Comparison of ENCODE assay signal across 1 cellular context in the genomic region with DNA sequence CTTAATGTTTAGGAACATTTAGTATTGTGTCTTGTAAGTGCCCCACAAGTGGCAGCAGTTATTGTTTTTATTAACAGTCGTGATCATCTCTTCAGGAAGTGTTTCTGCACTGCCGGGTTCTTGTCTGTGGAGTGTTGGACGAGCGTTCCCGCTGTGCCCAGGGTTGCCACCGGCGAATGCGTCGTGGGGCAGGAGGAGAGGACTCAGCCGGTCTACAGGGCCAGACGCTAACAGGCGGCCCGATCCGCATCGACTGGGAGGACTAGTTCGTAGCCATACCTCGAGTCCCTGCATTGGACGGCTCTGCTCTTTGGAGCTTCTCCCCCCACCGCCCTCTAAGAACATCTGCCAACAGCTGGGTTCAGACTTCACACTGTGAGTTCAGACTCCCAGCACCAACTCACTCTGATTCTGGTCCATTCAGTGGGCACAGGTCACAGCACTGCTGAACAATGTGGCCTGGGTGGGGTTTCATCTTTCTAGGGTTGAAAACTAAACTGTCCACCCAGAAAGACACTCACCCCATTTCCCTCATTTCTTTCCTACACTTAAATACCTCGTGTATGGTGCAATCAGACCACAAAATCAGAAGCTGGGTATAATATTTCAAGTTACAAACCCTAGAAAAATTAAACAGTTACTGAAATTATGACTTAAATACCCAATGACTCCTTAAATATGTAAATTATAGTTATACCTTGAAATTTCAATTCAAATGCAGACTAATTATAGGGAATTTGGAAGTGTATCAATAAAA.
TF ChIP-seq lines count a peak whose summit lies in the region.

No MANE protein-coding gene starts in this region.

TF ChIP-seq in GM23338, 12 proteins besides CTCF, POLR2A, EP300 and RAD21 (continued from another document):
- TF ChIP-seq, protein P1, sequence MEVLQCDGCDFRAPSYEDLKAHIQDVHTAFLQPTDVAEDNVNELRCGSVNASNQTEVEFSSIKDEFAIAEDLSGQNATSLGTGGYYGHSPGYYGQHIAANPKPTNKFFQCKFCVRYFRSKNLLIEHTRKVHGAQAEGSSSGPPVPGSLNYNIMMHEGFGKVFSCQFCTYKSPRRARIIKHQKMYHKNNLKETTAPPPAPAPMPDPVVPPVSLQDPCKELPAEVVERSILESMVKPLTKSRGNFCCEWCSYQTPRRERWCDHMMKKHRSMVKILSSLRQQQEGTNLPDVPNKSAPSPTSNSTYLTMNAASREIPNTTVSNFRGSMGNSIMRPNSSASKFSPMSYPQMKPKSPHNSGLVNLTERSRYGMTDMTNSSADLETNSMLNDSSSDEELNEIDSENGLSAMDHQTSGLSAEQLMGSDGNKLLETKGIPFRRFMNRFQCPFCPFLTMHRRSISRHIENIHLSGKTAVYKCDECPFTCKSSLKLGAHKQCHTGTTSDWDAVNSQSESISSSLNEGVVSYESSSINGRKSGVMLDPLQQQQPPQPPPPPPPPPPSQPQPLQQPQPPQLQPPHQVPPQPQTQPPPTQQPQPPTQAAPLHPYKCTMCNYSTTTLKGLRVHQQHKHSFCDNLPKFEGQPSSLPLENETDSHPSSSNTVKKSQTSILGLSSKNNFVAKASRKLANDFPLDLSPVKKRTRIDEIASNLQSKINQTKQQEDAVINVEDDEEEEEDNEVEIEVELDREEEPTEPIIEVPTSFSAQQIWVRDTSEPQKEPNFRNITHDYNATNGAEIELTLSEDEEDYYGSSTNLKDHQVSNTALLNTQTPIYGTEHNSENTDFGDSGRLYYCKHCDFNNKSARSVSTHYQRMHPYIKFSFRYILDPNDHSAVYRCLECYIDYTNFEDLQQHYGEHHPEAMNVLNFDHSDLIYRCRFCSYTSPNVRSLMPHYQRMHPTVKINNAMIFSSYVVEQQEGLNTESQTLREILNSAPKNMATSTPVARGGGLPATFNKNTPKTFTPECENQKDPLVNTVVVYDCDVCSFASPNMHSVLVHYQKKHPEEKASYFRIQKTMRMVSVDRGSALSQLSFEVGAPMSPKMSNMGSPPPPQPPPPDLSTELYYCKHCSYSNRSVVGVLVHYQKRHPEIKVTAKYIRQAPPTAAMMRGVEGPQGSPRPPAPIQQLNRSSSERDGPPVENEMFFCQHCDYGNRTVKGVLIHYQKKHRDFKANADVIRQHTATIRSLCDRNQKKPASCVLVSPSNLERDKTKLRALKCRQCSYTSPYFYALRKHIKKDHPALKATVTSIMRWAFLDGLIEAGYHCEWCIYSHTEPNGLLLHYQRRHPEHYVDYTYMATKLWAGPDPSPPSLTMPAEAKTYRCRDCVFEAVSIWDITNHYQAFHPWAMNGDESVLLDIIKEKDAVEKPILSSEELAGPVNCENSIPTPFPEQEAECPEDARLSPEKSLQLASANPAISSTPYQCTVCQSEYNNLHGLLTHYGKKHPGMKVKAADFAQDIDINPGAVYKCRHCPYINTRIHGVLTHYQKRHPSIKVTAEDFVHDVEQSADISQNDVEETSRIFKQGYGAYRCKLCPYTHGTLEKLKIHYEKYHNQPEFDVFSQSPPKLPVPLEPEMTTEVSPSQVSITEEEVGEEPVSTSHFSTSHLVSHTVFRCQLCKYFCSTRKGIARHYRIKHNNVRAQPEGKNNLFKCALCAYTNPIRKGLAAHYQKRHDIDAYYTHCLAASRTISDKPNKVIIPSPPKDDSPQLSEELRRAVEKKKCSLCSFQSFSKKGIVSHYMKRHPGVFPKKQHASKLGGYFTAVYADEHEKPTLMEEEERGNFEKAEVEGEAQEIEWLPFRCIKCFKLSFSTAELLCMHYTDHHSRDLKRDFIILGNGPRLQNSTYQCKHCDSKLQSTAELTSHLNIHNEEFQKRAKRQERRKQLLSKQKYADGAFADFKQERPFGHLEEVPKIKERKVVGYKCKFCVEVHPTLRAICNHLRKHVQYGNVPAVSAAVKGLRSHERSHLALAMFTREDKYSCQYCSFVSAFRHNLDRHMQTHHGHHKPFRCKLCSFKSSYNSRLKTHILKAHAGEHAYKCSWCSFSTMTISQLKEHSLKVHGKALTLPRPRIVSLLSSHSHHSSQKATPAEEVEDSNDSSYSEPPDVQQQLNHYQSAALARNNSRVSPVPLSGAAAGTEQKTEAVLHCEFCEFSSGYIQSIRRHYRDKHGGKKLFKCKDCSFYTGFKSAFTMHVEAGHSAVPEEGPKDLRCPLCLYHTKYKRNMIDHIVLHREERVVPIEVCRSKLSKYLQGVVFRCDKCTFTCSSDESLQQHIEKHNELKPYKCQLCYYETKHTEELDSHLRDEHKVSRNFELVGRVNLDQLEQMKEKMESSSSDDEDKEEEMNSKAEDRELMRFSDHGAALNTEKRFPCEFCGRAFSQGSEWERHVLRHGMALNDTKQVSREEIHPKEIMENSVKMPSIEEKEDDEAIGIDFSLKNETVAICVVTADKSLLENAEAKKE (CRISPR knock-in tag; IDR thresholded peaks at IDR 0.05): no peak
- TF ChIP-seq POLR2AphosphoS5 (IDR thresholded peaks at IDR 0.05; ENCODE audit: low read depth): no peak
- TF ChIP-seq EZH2phosphoT487 (IDR thresholded peaks at IDR 0.05; ENCODE audit: unreplicated experiment): no peak
- no peak for TF ChIP-seq EZH2 (IDR thresholded peaks at IDR 0.05; ENCODE audit: low read depth, unreplicated experiment)
- no peak for TF ChIP-seq STAT1 (IDR thresholded peaks at IDR 0.05; ENCODE audit: unreplicated experiment)
- TF ChIP-seq, protein P2, sequence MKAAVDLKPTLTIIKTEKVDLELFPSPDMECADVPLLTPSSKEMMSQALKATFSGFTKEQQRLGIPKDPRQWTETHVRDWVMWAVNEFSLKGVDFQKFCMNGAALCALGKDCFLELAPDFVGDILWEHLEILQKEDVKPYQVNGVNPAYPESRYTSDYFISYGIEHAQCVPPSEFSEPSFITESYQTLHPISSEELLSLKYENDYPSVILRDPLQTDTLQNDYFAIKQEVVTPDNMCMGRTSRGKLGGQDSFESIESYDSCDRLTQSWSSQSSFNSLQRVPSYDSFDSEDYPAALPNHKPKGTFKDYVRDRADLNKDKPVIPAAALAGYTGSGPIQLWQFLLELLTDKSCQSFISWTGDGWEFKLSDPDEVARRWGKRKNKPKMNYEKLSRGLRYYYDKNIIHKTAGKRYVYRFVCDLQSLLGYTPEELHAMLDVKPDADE (IDR thresholded peaks at IDR 0.05): no peak
- TF ChIP-seq ZNF114 (CRISPR knock-in tag; IDR thresholded peaks at IDR 0.05): no peak
- TF ChIP-seq NANOG (IDR thresholded peaks at IDR 0.05; ENCODE audit: borderline replicate concordance): no peak
- TF ChIP-seq, protein P3, sequence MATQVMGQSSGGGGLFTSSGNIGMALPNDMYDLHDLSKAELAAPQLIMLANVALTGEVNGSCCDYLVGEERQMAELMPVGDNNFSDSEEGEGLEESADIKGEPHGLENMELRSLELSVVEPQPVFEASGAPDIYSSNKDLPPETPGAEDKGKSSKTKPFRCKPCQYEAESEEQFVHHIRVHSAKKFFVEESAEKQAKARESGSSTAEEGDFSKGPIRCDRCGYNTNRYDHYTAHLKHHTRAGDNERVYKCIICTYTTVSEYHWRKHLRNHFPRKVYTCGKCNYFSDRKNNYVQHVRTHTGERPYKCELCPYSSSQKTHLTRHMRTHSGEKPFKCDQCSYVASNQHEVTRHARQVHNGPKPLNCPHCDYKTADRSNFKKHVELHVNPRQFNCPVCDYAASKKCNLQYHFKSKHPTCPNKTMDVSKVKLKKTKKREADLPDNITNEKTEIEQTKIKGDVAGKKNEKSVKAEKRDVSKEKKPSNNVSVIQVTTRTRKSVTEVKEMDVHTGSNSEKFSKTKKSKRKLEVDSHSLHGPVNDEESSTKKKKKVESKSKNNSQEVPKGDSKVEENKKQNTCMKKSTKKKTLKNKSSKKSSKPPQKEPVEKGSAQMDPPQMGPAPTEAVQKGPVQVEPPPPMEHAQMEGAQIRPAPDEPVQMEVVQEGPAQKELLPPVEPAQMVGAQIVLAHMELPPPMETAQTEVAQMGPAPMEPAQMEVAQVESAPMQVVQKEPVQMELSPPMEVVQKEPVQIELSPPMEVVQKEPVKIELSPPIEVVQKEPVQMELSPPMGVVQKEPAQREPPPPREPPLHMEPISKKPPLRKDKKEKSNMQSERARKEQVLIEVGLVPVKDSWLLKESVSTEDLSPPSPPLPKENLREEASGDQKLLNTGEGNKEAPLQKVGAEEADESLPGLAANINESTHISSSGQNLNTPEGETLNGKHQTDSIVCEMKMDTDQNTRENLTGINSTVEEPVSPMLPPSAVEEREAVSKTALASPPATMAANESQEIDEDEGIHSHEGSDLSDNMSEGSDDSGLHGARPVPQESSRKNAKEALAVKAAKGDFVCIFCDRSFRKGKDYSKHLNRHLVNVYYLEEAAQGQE (IDR thresholded peaks at IDR 0.05; ENCODE audit: unreplicated experiment): no peak
TF ChIP-seq in GM23338: peak in this region for 0.
